1 cellular context compared by ENCODE assay signal in the genomic region with DNA sequence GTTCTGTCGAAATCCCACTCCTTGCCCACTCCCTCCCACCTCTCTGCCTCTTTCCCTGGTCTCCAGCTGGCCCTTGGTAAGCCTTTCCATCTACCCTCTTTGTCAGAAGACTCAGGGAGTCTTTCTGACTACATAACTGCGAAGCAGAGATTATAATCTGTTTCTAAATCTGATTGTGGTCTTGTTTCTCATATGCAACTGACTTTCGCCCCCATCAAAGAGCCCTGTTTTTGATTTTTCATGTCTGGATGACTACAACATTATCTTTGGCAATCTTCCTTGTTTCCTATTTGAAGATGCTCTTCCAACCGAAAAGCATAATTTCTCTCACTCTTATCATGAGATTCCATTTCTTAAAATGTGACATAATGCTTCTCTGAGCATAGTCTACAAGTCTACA.
TF ChIP-seq lines count a peak whose summit lies in the region.

No MANE protein-coding gene starts in this region.

TF ChIP-seq in IMR-90, 13 proteins besides CTCF, POLR2A, EP300 and RAD21 (continued from another document):
- no peak for TF ChIP-seq FOS (IDR thresholded peaks at IDR 0.05; ENCODE audit: low read depth, low read length)
